18 cellular contexts compared by ENCODE assay signal in the genomic region with DNA sequence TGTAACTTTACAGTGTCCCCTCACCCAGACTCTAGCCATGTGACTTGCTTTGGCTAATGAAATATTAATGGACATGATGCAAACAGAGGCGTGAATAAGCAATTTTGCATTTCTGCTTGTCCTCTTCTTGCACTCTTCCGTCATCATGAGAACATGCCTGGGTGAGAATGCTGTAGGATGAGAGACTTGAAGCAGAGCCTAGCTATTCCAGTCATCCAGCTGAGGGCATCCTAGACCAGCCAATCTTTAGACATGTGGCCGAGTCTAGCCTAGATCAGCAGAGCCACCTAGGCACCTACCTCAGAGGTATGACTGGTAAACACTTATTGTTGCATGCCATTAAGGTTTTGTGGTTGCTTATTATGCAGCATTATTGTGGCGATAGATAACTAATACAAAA.
DNase-seq lines count a peak whose midpoint lies in the region; TF ChIP-seq lines count a peak whose summit lies in the region.
"Had no signal": no experiment of that assay in that cellular context is flagged by ENCODE, and none has a peak within 500 bp of the region (broad histone marks: within the 10 kb centered on the region; RNA-seq: fewer than 3 reads in every experiment).

No MANE protein-coding gene starts in this region.

- TF ChIP-seq RAD21 in Ishikawa (IDR thresholded peaks at IDR 0.05; ENCODE audit: low read depth): peak; percentile 69

- H3K4me1 ChIP-seq in osteoblast (ENCODE audit: insufficient read depth, low read length): no peaks in the 10 kb centered on the region
- H3K4me1 ChIP-seq: prostate gland, tibial artery had no signal

- no peak overlapping the region for H3K4me2 ChIP-seq in osteoblast (ENCODE audit: insufficient read depth, low read length)
- H3K4me2 ChIP-seq: PC-9 had no signal

- H3K79me2 ChIP-seq in osteoblast (ENCODE audit: insufficient read depth, low read length): no peaks in the 10 kb centered on the region

- no peak for TF ChIP-seq EP300 in Ishikawa (IDR thresholded peaks at IDR 0.05; ENCODE audit: borderline replicate concordance)

- H3K36me3 ChIP-seq in osteoblast (ENCODE audit: insufficient read depth, low read length): no peaks in the 10 kb centered on the region
- H3K36me3 ChIP-seq: prostate gland, tibial artery had no signal

- no peaks in the 10 kb centered on the region for H4K20me1 ChIP-seq in osteoblast (ENCODE audit: insufficient read depth, low read length)

- TF ChIP-seq CTCF in choroid plexus epithelial cell (conservative IDR thresholded peaks at IDR 0.05; ENCODE audit: low read depth, low read length) (peak; percentile 14), osteoblast (IDR thresholded peaks at IDR 0.05; ENCODE audit: extremely low read depth, low read depth, low read length) (peak; percentile 6)

- H3K9me3 ChIP-seq in osteoblast (ENCODE audit: low read depth, low read length): no peaks in the 10 kb centered on the region
- H3K9me3 ChIP-seq: prostate gland, tibial artery had no signal

- H3K27me3 ChIP-seq in osteoblast (ENCODE audit: insufficient read depth, low read length): no peaks in the 10 kb centered on the region
- H3K27me3 ChIP-seq: tibial artery had no signal

- no peak overlapping the region for H3K27ac ChIP-seq in osteoblast (ENCODE audit: low read depth, low read length)
- no peak overlapping the region for H3K27ac ChIP-seq in substantia nigra (ENCODE audit: low read depth, low read length, poor library complexity, severe bottlenecking)
- H3K27ac ChIP-seq: PC-9, prostate gland, tibial artery had no signal

- DNase-seq in NCI-H2171 treated with DMSO at 0.1 percent for 48 hours (lab: John Stamatoyannopoulos, UW) (peak; percentile 4), NCI-H2171 (lab: John Stamatoyannopoulos, UW) (no peak), choroid plexus epithelial cell (ENCODE audit: low read depth) (peak; percentile 13), osteoblast (ENCODE audit: insufficient read length, low spot score, missing footprints) (no peak), NCI-H2107 treated with DMSO at 0.1 percent for 48 hours (lab: John Stamatoyannopoulos, UW; ENCODE audit: unreplicated experiment) (no peak), pons (ENCODE audit: low spot score) (no peak), substantia nigra (lab: John Stamatoyannopoulos, UW) (no peak)
- DNase-seq: activated CD4-positive, alpha-beta T cell treated with anti-CD3 and anti-CD28 coated beads for 48 hours; activated T-cell treated with anti-CD3 and anti-CD28 coated beads, Interleukin-2, amount 50 U/mL, for 4 hours; anterior cingulate cortex; DMS153; NCI-H187 treated with DMSO at 0.1 percent for 48 hours; PC-9; stimulated activated CD4-positive, alpha-beta T cell treated with anti-CD3 and anti-CD28 coated beads, Interleukin-1b, Interleukin-23, amount 100 ng/mL, for 48 hours; stimulated activated CD8-positive, alpha-beta memory T cell treated with anti-CD3 and anti-CD28 coated beads, Interleukin-4, amount 100 ng/mL, for 48 hours; tibial artery had no signal

- no peak overlapping the region for H3K4me3 ChIP-seq in choroid plexus epithelial cell (ENCODE audit: low read depth, low read length)
- no peak overlapping the region for H3K4me3 ChIP-seq in osteoblast (ENCODE audit: insufficient read depth, low read length)
- H3K4me3 ChIP-seq: PC-9, prostate gland, tibial artery had no signal

- H2AFZ ChIP-seq in osteoblast (ENCODE audit: low read length): no peak overlapping the region
- H2AFZ ChIP-seq: PC-9 had no signal

TF ChIP-seq in Ishikawa, 13 proteins besides CTCF, POLR2A, EP300 and RAD21:
- TF ChIP-seq YY1 (IDR thresholded peaks at IDR 0.05; ENCODE audit: low read depth) (no peak), TCF12 (IDR thresholded peaks at IDR 0.05; ENCODE audit: low read depth) (no peak), FOXM1 (IDR thresholded peaks at IDR 0.05; ENCODE audit: borderline replicate concordance, low read depth) (no peak), NFIC (IDR thresholded peaks at IDR 0.05) (no peak), TAF1 (IDR thresholded peaks at IDR 0.05; ENCODE audit: low read depth) (no peak), ZBTB7A (IDR thresholded peaks at IDR 0.05; ENCODE audit: low read depth) (no peak), CREB1 (IDR thresholded peaks at IDR 0.05; ENCODE audit: low read depth) (no peak), EGR1 (IDR thresholded peaks at IDR 0.05) (no peak), CEBPB (IDR thresholded peaks at IDR 0.05) (no peak), TEAD4 (IDR thresholded peaks at IDR 0.05) (no peak)
- TF ChIP-seq, protein P1, sequence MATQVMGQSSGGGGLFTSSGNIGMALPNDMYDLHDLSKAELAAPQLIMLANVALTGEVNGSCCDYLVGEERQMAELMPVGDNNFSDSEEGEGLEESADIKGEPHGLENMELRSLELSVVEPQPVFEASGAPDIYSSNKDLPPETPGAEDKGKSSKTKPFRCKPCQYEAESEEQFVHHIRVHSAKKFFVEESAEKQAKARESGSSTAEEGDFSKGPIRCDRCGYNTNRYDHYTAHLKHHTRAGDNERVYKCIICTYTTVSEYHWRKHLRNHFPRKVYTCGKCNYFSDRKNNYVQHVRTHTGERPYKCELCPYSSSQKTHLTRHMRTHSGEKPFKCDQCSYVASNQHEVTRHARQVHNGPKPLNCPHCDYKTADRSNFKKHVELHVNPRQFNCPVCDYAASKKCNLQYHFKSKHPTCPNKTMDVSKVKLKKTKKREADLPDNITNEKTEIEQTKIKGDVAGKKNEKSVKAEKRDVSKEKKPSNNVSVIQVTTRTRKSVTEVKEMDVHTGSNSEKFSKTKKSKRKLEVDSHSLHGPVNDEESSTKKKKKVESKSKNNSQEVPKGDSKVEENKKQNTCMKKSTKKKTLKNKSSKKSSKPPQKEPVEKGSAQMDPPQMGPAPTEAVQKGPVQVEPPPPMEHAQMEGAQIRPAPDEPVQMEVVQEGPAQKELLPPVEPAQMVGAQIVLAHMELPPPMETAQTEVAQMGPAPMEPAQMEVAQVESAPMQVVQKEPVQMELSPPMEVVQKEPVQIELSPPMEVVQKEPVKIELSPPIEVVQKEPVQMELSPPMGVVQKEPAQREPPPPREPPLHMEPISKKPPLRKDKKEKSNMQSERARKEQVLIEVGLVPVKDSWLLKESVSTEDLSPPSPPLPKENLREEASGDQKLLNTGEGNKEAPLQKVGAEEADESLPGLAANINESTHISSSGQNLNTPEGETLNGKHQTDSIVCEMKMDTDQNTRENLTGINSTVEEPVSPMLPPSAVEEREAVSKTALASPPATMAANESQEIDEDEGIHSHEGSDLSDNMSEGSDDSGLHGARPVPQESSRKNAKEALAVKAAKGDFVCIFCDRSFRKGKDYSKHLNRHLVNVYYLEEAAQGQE (IDR thresholded peaks at IDR 0.05; ENCODE audit: low read depth): no peak
- TF ChIP-seq, protein P2, sequence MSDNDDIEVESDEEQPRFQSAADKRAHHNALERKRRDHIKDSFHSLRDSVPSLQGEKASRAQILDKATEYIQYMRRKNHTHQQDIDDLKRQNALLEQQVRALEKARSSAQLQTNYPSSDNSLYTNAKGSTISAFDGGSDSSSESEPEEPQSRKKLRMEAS (IDR thresholded peaks at IDR 0.05): no peak
- TF ChIP-seq, protein P3, sequence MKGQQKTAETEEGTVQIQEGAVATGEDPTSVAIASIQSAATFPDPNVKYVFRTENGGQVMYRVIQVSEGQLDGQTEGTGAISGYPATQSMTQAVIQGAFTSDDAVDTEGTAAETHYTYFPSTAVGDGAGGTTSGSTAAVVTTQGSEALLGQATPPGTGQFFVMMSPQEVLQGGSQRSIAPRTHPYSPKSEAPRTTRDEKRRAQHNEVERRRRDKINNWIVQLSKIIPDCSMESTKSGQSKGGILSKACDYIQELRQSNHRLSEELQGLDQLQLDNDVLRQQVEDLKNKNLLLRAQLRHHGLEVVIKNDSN (IDR thresholded peaks at IDR 0.05): no peak

Comparison
In these comparisons a context has a peak if more than half of its experiments do, and no peak if none do; other contexts are left out.
1. DNase-seq: peak in NCI-H2171 treated with DMSO at 0.1 percent for 48 hours (single experiment) and choroid plexus epithelial cell (single experiment); none in NCI-H2171 (single experiment), osteoblast (single experiment), NCI-H2107 treated with DMSO at 0.1 percent for 48 hours (single experiment), pons (single experiment) and substantia nigra (0 of 49).